28 cellular contexts compared by ENCODE assay signal in genomic region chr15:69026355-69026754, GRCh38. TPM values are rescaled to one million over a fixed set of nuclear protein-coding genes. Genes with fewer than 3 reads are reported as not detected.
DNase-seq lines count a peak whose midpoint lies in the region; ATAC-seq, FAIRE-seq and TF ChIP-seq lines count a peak whose summit lies in the region.
"Had no signal": no experiment of that assay in that cellular context is flagged by ENCODE, and none has a peak within 500 bp of the region (broad histone marks: within the 10 kb centered on the region; RNA-seq: fewer than 3 reads in every experiment).

No MANE protein-coding gene starts in this region.

- FAIRE-seq in HepG2 (lab: Jason Lieb, UNC), result no peak
- FAIRE-seq: GM12891 had no signal

- 41% methylated on average over 5 of the region's 5 CpGs for whole genome bisulfite sequencing in HepG2 (ENCODE audit: low lambda C conversion rate)
- 83% methylated on average over 1 of the region's 5 CpGs for WGBS in right lobe of liver (ENCODE audit: insufficient coverage, low coverage, low lambda C conversion rate, missing lambda C conversion rate)
- WGBS in esophagus muscularis mucosa, result 92% methylated on average over 5 of the region's 5 CpGs

- H3K9me3 Mint-ChIP-seq in activated CD4-positive, alpha-beta T cell treated with anti-CD3 and anti-CD28 coated beads, Interleukin-2, amount 10 ng/mL, durations not matched to agents 24 days and 14 days, result no peaks in the 10 kb centered on the region

- ATAC-seq in HepG2 (no peak), right lobe of liver (no peak), HG03457 (IDR thresholded peaks at IDR 0.05; ENCODE audit: unreplicated experiment) (no peak)

- H3K27me3 ChIP-seq in HepG2 (ENCODE audit: control insufficient read depth in 1 of 2, insufficient read depth in 2 of 2, low read length in 2 of 2) (peaks cover 0 to 1% of the 10 kb centered on the region in 2 experiments; a peak in 1 of 5 replicates), right lobe of liver (peaks cover 0 to 1% of the 10 kb centered on the region in 2 donors), NT2/D1 (ENCODE audit: insufficient read depth, insufficient read length) (no peaks in the 10 kb centered on the region), esophagus muscularis mucosa (peaks cover 0 to 15% (median 2%) of the 10 kb centered on the region in 4 donors)
- H3K27me3 ChIP-seq: Peyer's patch had no signal

- H3K36me3 ChIP-seq in HepG2 (replicated peaks in 1 of 2; ENCODE audit: control insufficient read depth in 1 of 2, insufficient read depth in 2 of 2, low read length in 2 of 2), result no peaks in the 10 kb centered on the region
- no peaks in the 10 kb centered on the region for H3K36me3 ChIP-seq in right lobe of liver
- H3K36me3 ChIP-seq in NT2/D1 (ENCODE audit: insufficient read depth, insufficient read length, low read length), result no peaks in the 10 kb centered on the region
- H3K36me3 ChIP-seq in esophagus muscularis mucosa, result no peaks in the 10 kb centered on the region
- H3K36me3 ChIP-seq: HAP-1, Peyer's patch had no signal

- no peaks in the 10 kb centered on the region for H3K79me2 ChIP-seq in HepG2 (ENCODE audit: insufficient read depth, low read length)

- no peaks in the 10 kb centered on the region for H3K4me1 Mint-ChIP-seq in activated CD4-positive, alpha-beta T cell treated with anti-CD3 and anti-CD28 coated beads, Interleukin-2, amount 10 ng/mL, durations not matched to agents 24 days and 14 days

- H3K4me2 ChIP-seq in HepG2 (ENCODE audit: low read depth, low read length), result no peak overlapping the region

- intact Hi-C loops in HepG2 (cut with micrococcal nuclease; ENCODE audit: unreplicated experiment) (no loop called here), right lobe of liver (cut with DNase I) (no loop called here), esophagus muscularis mucosa (cut with DNase I) (no loop called here)
- intact Hi-C loops in activated CD4-positive, alpha-beta T cell treated with anti-CD3 and anti-CD28 coated beads, Interleukin-2, amount 10 ng/mL, durations not matched to agents 24 days and 14 days (cut with micrococcal nuclease), result no loop called here

- no TSS peak for BruUV-seq in HepG2 (replicated peaks; lab: Mats Ljungman, UMichigan)

- peaks cover 10% of the 10 kb centered on the region for H3K27me3 Mint-ChIP-seq in activated CD4-positive, alpha-beta T cell treated with anti-CD3 and anti-CD28 coated beads, Interleukin-2, amount 10 ng/mL, durations not matched to agents 24 days and 14 days

- in situ Hi-C loops in HepG2 (cut with HindIII; ENCODE audit: extremely low pct_ligation_motif_present, low pct_unique_long_range_greater_than_20kb), result no loop called here

- H3K36me3 Mint-ChIP-seq in activated CD4-positive, alpha-beta T cell treated with anti-CD3 and anti-CD28 coated beads, Interleukin-2, amount 10 ng/mL, durations not matched to agents 24 days and 14 days (ENCODE audit: low read depth), result no peaks in the 10 kb centered on the region

- TF ChIP-seq EP300 in HepG2 (IDR thresholded peaks at IDR 0.05; ENCODE audit: low read depth in 2 of 2, low read length in 2 of 2) (no peak), HepG2 (CRISPR knock-in tag; IDR thresholded peaks at IDR 0.05; ENCODE audit: borderline replicate concordance) (no peak), esophagus muscularis mucosa (IDR thresholded peaks at IDR 0.05) (no peak)

- TF ChIP-seq POLR2A in HepG2 (IDR thresholded peaks at IDR 0.05; ENCODE audit: insufficient read depth in 1 of 2, low read depth in 2 of 2, low read length in 2 of 2) (no peak), right lobe of liver (IDR thresholded peaks at IDR 0.05) (no peak), esophagus muscularis mucosa (IDR thresholded peaks at IDR 0.05; ENCODE audit: low read depth) (no peak)

- H3K27ac Mint-ChIP-seq in activated CD4-positive, alpha-beta T cell treated with anti-CD3 and anti-CD28 coated beads, Interleukin-2, amount 10 ng/mL, durations not matched to agents 24 days and 14 days, result no peak overlapping the region

- no peak overlapping the region for H3K4me3 ChIP-seq in HepG2 (replicated peaks in 1 of 3; ENCODE audit: insufficient read depth in 1 of 3, low read depth in 2 of 3, low read length in 3 of 3)
- no peak overlapping the region for H3K4me3 ChIP-seq in right lobe of liver
- no peak overlapping the region for H3K4me3 ChIP-seq in NT2/D1 (ENCODE audit: insufficient read length, low read depth)
- H3K4me3 ChIP-seq in esophagus muscularis mucosa, result no peak overlapping the region
- H3K4me3 ChIP-seq: HAP-1, Peyer's patch, SK-N-MC had no signal

- H3K9me3 ChIP-seq in HepG2 (ENCODE audit: low read length) (no peaks in the 10 kb centered on the region), right lobe of liver (no peaks in the 10 kb centered on the region), NT2/D1 (ENCODE audit: insufficient read depth, low read length) (no peaks in the 10 kb centered on the region), esophagus muscularis mucosa (no peaks in the 10 kb centered on the region)
- H3K9me3 ChIP-seq: HAP-1, Peyer's patch had no signal

- H3K27ac ChIP-seq in HepG2 (ENCODE audit: extremely low read length, insufficient read depth, low read length), result no peak overlapping the region
- H3K27ac ChIP-seq in right lobe of liver, result no peak overlapping the region
- no peak overlapping the region for H3K27ac ChIP-seq in esophagus muscularis mucosa (replicated peaks in 1 of 4)
- H3K27ac ChIP-seq: 22Rv1, HL-60, Peyer's patch, SK-N-MC had no signal

- no peak for DNase-seq in HepG2 (ENCODE audit: low spot score)
- DNase-seq in right lobe of liver, result no peak
- DNase-seq in NT2/D1 (ENCODE audit: low read depth, low spot score), result peak; percentile 39
- peak; percentile 80 for DNase-seq in esophagus muscularis mucosa (ENCODE audit: extremely low spot score)
- no peak for DNase-seq in activated CD4-positive, alpha-beta T cell treated with anti-CD3 and anti-CD28 coated beads for 48 hours
- DNase-seq in dedifferentiated amniotic fluid mesenchymal stem cell (ENCODE audit: extremely low spot score), result no peak
- DNase-seq in activated CD4-positive, alpha-beta T cell treated with anti-CD3 and anti-CD28 coated beads, Interleukin-2, amount 10 ng/mL, durations not matched to agents 24 days and 14 days, result no peak
- DNase-seq: Calu3, DMS153, GDM1, Kasumi-1, NCI-H1092 treated with DMSO at 0.1 percent for 48 hours, NCI-H1436, NCI-H187, NCI-H2081 treated with DMSO at 0.1 percent for 48 hours, NCI-H2171, NCI-H226, NCI-H510A, NCI-H69, OCI-M1, Peyer's patch, SIG-M5 had no signal

- no peak overlapping the region for H3K4me3 Mint-ChIP-seq in activated CD4-positive, alpha-beta T cell treated with anti-CD3 and anti-CD28 coated beads, Interleukin-2, amount 10 ng/mL, durations not matched to agents 24 days and 14 days

- no peaks in the 10 kb centered on the region for H4K20me1 ChIP-seq in HepG2 (ENCODE audit: insufficient read depth, low read length)

- POLR2A ChIA-PET in HepG2 (lab: Yijun Ruan, JAX), result no interaction called here

- no peak overlapping the region for H3K9ac ChIP-seq in HepG2 (ENCODE audit: insufficient read depth, low read depth, low read length)
- no peak overlapping the region for H3K9ac ChIP-seq in NT2/D1 (ENCODE audit: insufficient read length, low read depth)

- TF ChIP-seq CTCF in HepG2 (CRISPR knock-in tag; IDR thresholded peaks at IDR 0.05) (no peak), right lobe of liver (IDR thresholded peaks at IDR 0.05) (no peak), esophagus muscularis mucosa (IDR thresholded peaks at IDR 0.05) (no peak)

- H3K4me1 ChIP-seq in HepG2 (ENCODE audit: insufficient read depth, low read length) (peaks cover 2% of the 10 kb centered on the region; the same call in 1 of the 2 replicates), right lobe of liver (no peaks in the 10 kb centered on the region), NT2/D1 (ENCODE audit: insufficient read depth, insufficient read length) (peaks cover 6% of the 10 kb centered on the region), esophagus muscularis mucosa (peaks cover 0 to 4% (median under 1%) of the 10 kb centered on the region in 4 donors)
- H3K4me1 ChIP-seq: HAP-1 had no signal

- CTCF ChIA-PET in HepG2 (lab: Yijun Ruan, JAX; ENCODE audit: low intra/inter-chr PET ratio, low total read pairs), result no interaction called here

- no peak overlapping the region for H2AFZ ChIP-seq in HepG2 (ENCODE audit: low read length)

- no peak for TF ChIP-seq RAD21 in HepG2 (CRISPR knock-in tag; IDR thresholded peaks at IDR 0.05)

RNA-seq across cellular contexts. Expression of gene NOX5, which starts 11.9 kb away (rescaled TPM):
- total RNA-seq in HepG2 (2016; rRNA removed; fragmentation: Illumina TruSeq; extraction: Trizol) (not detected in 2 replicates), right lobe of liver (under 1 TPM in 3 of 6 experiments, not detected in 3; 0.06 to 0.15 (median 0.11) TPM), esophagus muscularis mucosa (under 1 TPM; under 0.01 to 0.66 (median 0.34) TPM)
- total RNA-seq in HepG2 (2016; cell fraction: cytosol; rRNA removed; fragmentation: Illumina TruSeq; extraction: Trizol; ENCODE audit: low read depth), result not detected in 2 replicates
- total RNA-seq in HepG2 (2016; cell fraction: insoluble cytoplasmic fraction; rRNA removed; fragmentation: Illumina TruSeq; extraction: Trizol), result not detected in 2 replicates
- total RNA-seq in HepG2 (2016; cell fraction: membrane; rRNA removed; fragmentation: Illumina TruSeq; extraction: Trizol), result not detected in 2 replicates
- total RNA-seq in HepG2 (2016; cell fraction: nucleus; rRNA removed; fragmentation: Illumina TruSeq; extraction: Trizol), result not detected in 2 replicates
- not detected in 2 replicates for polyA plus RNA-seq in HepG2 (2011; rRNA removed)
- polyA plus RNA-seq in HepG2 (2011; cell fraction: cytosol; rRNA removed), result not detected in 2 replicates
- polyA plus RNA-seq in HepG2 (2011; cell fraction: nucleus; rRNA removed), result not detected in 2 replicates
- not detected in 2 replicates for polyA plus RNA-seq in HepG2 (2012)
- not detected in 2 replicates for polyA plus RNA-seq in HepG2 (2016; cell fraction: cytosol; fragmentation: Illumina TruSeq; extraction: Trizol; ENCODE audit: low read depth)
- not detected in 2 replicates for polyA plus RNA-seq in HepG2 (2016; cell fraction: insoluble cytoplasmic fraction; fragmentation: Illumina TruSeq; extraction: Trizol; ENCODE audit: low read depth)
- not detected in 2 replicates for polyA plus RNA-seq in HepG2 (2016; cell fraction: membrane; fragmentation: Illumina TruSeq; extraction: Trizol; ENCODE audit: low read depth)
- not detected in 2 replicates for polyA plus RNA-seq in HepG2 (2016; cell fraction: nucleus; fragmentation: Illumina TruSeq; extraction: Trizol; ENCODE audit: insufficient read depth, low read depth)
- 2.3 TPM in 1 of 2 replicates, not detected in the other for polyA minus RNA-seq in HepG2 (2011; rRNA and poly(A)+ RNA removed; ENCODE audit: low replicate concordance)
- polyA minus RNA-seq in HepG2 (2011; cell fraction: cytosol; rRNA and poly(A)+ RNA removed), result not detected in 2 replicates
- not detected in 2 replicates for polyA minus RNA-seq in HepG2 (2011; cell fraction: nucleus; rRNA and poly(A)+ RNA removed)
- not detected in 2 replicates for total RNA-seq in activated CD4-positive, alpha-beta T cell treated with anti-CD3 and anti-CD28 coated beads, Interleukin-2, amount 10 ng/mL, durations not matched to agents 24 days and 14 days

Comparison
In these comparisons a context has a peak if more than half of its experiments do, and no peak if none do; other contexts are left out.
1. DNase-seq: peak in NT2/D1 (single experiment) and esophagus muscularis mucosa (single experiment); none in HepG2 (single experiment), right lobe of liver (0 of 3), activated CD4-positive, alpha-beta T cell treated with anti-CD3 and anti-CD28 coated beads for 48 hours (single experiment), dedifferentiated amniotic fluid mesenchymal stem cell (single experiment) and activated CD4-positive, alpha-beta T cell treated with anti-CD3 and anti-CD28 coated beads, Interleukin-2, amount 10 ng/mL, durations not matched to agents 24 days and 14 days (single experiment).